In the genomic region with DNA sequence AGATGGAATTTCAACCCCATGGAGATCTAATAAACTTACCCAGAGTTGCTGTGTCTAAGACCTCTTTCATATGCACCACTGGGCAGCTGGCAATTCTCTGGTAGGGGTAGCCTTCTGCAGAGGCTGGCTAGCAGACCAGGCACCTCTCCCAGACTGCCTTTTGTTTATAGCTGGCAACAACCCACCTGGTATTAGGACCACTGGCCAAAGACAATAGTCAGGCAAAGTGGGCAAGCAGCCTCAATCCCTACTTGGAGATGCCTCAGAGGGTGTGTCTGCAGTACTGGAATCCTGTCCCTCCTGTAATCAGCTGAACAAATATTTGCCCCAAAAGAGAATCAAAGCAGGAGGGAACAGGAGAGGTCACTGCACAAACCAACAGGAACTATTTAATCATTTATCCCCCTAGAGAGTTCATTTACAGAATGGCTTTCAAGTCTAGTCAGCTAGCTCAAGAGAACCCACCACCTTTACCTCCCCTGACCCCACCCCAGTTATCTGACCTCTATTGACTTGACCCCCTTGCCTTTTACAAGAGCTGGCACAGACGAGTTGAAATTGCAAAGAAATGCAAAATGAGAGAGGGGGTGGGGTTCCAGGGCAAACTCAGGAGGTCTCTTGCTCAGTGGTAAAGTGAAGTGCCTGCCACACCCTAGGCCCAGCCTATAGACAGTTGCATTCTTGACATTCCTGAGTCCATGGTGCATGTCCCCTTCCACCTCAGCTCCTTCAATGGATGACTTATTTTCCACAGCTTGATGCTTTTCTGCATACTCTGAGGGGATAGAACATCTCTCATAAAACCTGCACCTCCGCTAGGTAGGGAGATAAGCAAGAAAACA, we compare ENCODE assay signal across 1 cellular context.
A peak's percentile ranks its signal among the peaks of the same experiment; 100 is the strongest.
TF ChIP-seq lines count a peak whose summit lies in the region.

No MANE protein-coding gene starts in this region.

TF ChIP-seq in HepG2, 621 proteins besides CTCF, POLR2A, EP300 and RAD21 (continued from another document and continues in another):
- TF ChIP-seq, protein P1, sequence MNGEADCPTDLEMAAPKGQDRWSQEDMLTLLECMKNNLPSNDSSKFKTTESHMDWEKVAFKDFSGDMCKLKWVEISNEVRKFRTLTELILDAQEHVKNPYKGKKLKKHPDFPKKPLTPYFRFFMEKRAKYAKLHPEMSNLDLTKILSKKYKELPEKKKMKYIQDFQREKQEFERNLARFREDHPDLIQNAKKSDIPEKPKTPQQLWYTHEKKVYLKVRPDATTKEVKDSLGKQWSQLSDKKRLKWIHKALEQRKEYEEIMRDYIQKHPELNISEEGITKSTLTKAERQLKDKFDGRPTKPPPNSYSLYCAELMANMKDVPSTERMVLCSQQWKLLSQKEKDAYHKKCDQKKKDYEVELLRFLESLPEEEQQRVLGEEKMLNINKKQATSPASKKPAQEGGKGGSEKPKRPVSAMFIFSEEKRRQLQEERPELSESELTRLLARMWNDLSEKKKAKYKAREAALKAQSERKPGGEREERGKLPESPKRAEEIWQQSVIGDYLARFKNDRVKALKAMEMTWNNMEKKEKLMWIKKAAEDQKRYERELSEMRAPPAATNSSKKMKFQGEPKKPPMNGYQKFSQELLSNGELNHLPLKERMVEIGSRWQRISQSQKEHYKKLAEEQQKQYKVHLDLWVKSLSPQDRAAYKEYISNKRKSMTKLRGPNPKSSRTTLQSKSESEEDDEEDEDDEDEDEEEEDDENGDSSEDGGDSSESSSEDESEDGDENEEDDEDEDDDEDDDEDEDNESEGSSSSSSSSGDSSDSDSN (CRISPR knock-in tag; IDR thresholded peaks at IDR 0.05): no peak; the same call in 1 of the 2 replicates
- TF ChIP-seq ZNF264 (CRISPR knock-in tag; IDR thresholded peaks at IDR 0.05): peak; percentile 94
- TF ChIP-seq HDAC6 (IDR thresholded peaks at IDR 0.05; ENCODE audit: low read depth, low read length): 0 out of 2 replicates have a peak, but pooled peaks have one; percentile 70
- no peak for TF ChIP-seq ZNF878 (CRISPR knock-in tag; IDR thresholded peaks at IDR 0.05)
- no peak for TF ChIP-seq TBP (CRISPR knock-in tag; IDR thresholded peaks at IDR 0.05)
- peak; percentile 84 for TF ChIP-seq ZBTB42 (CRISPR knock-in tag; IDR thresholded peaks at IDR 0.05)
- TF ChIP-seq REPIN1 (CRISPR knock-in tag; IDR thresholded peaks at IDR 0.05; ENCODE audit: borderline replicate concordance, low read depth): peak; percentile 86
- TF ChIP-seq ZFP36L1 (CRISPR knock-in tag; IDR thresholded peaks at IDR 0.05): no peak
- no peak for TF ChIP-seq CC2D1A (CRISPR knock-in tag; IDR thresholded peaks at IDR 0.05)
- peak; percentile 89; the same call in 1 of the 2 replicates for TF ChIP-seq SMAD9 (CRISPR knock-in tag; IDR thresholded peaks at IDR 0.05)
- peak; percentile 82 for TF ChIP-seq ZKSCAN8 (CRISPR knock-in tag; IDR thresholded peaks at IDR 0.05; ENCODE audit: borderline replicate concordance)
- TF ChIP-seq, protein P2, sequence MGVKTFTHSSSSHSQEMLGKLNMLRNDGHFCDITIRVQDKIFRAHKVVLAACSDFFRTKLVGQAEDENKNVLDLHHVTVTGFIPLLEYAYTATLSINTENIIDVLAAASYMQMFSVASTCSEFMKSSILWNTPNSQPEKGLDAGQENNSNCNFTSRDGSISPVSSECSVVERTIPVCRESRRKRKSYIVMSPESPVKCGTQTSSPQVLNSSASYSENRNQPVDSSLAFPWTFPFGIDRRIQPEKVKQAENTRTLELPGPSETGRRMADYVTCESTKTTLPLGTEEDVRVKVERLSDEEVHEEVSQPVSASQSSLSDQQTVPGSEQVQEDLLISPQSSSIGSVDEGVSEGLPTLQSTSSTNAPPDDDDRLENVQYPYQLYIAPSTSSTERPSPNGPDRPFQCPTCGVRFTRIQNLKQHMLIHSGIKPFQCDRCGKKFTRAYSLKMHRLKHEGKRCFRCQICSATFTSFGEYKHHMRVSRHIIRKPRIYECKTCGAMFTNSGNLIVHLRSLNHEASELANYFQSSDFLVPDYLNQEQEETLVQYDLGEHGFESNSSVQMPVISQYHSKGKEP (CRISPR knock-in tag; IDR thresholded peaks at IDR 0.05): no peak; the same call in 1 of the 2 replicates
- TF ChIP-seq ZNF232 (CRISPR knock-in tag; IDR thresholded peaks at IDR 0.05; ENCODE audit: borderline replicate concordance): peak; percentile 92; the same call in 1 of the 2 replicates
- peak; percentile 99 for TF ChIP-seq ISL2 (CRISPR knock-in tag; IDR thresholded peaks at IDR 0.05)
- no peak for TF ChIP-seq HOXA7 (CRISPR knock-in tag; IDR thresholded peaks at IDR 0.05)
- peak; percentile 99 for TF ChIP-seq FOXJ3 (CRISPR knock-in tag; IDR thresholded peaks at IDR 0.05; ENCODE audit: borderline replicate concordance)
- TF ChIP-seq, protein P3, sequence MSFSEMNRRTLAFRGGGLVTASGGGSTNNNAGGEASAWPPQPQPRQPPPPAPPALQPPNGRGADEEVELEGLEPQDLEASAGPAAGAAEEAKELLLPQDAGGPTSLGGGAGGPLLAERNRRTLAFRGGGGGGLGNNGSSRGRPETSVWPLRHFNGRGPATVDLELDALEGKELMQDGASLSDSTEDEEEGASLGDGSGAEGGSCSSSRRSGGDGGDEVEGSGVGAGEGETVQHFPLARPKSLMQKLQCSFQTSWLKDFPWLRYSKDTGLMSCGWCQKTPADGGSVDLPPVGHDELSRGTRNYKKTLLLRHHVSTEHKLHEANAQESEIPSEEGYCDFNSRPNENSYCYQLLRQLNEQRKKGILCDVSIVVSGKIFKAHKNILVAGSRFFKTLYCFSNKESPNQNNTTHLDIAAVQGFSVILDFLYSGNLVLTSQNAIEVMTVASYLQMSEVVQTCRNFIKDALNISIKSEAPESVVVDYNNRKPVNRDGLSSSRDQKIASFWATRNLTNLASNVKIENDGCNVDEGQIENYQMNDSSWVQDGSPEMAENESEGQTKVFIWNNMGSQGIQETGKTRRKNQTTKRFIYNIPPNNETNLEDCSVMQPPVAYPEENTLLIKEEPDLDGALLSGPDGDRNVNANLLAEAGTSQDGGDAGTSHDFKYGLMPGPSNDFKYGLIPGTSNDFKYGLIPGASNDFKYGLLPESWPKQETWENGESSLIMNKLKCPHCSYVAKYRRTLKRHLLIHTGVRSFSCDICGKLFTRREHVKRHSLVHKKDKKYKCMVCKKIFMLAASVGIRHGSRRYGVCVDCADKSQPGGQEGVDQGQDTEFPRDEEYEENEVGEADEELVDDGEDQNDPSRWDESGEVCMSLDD (CRISPR knock-in tag; IDR thresholded peaks at IDR 0.05; ENCODE audit: borderline replicate concordance): peak; percentile 89; the same call in 1 of the 2 replicates
- TF ChIP-seq AGO1 (IDR thresholded peaks at IDR 0.05; ENCODE audit: low read depth, low read length, poor library complexity, severe bottlenecking): no peak
- peak; percentile 29; the same call in 1 of the 2 replicates for TF ChIP-seq POLR2AphosphoS5 (IDR thresholded peaks at IDR 0.05; ENCODE audit: low read depth, low read length)
- no peak for TF ChIP-seq MATR3 (CRISPR knock-in tag; IDR thresholded peaks at IDR 0.05)
- peak; percentile 8; the same call in 1 of the 2 replicates for TF ChIP-seq ZKSCAN1 (IDR thresholded peaks at IDR 0.05; ENCODE audit: low read length)
- TF ChIP-seq SNAPC2 (CRISPR knock-in tag; IDR thresholded peaks at IDR 0.05): peak; percentile 71; the same call in 1 of the 2 replicates
- TF ChIP-seq ZBTB7A (CRISPR knock-in tag; IDR thresholded peaks at IDR 0.05): peak; percentile 80
- TF ChIP-seq, protein P4, sequence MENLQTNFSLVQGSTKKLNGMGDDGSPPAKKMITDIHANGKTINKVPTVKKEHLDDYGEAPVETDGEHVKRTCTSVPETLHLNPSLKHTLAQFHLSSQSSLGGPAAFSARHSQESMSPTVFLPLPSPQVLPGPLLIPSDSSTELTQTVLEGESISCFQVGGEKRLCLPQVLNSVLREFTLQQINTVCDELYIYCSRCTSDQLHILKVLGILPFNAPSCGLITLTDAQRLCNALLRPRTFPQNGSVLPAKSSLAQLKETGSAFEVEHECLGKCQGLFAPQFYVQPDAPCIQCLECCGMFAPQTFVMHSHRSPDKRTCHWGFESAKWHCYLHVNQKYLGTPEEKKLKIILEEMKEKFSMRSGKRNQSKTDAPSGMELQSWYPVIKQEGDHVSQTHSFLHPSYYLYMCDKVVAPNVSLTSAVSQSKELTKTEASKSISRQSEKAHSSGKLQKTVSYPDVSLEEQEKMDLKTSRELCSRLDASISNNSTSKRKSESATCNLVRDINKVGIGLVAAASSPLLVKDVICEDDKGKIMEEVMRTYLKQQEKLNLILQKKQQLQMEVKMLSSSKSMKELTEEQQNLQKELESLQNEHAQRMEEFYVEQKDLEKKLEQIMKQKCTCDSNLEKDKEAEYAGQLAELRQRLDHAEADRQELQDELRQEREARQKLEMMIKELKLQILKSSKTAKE (CRISPR knock-in tag; IDR thresholded peaks at IDR 0.05; ENCODE audit: borderline replicate concordance): peak; percentile 97
- TF ChIP-seq HHEX (CRISPR knock-in tag; IDR thresholded peaks at IDR 0.05): peak; percentile 91
- no peak; the same call in 1 of the 2 replicates for TF ChIP-seq ZNF441 (CRISPR knock-in tag; IDR thresholded peaks at IDR 0.05; ENCODE audit: borderline replicate concordance)
- TF ChIP-seq, protein P5, sequence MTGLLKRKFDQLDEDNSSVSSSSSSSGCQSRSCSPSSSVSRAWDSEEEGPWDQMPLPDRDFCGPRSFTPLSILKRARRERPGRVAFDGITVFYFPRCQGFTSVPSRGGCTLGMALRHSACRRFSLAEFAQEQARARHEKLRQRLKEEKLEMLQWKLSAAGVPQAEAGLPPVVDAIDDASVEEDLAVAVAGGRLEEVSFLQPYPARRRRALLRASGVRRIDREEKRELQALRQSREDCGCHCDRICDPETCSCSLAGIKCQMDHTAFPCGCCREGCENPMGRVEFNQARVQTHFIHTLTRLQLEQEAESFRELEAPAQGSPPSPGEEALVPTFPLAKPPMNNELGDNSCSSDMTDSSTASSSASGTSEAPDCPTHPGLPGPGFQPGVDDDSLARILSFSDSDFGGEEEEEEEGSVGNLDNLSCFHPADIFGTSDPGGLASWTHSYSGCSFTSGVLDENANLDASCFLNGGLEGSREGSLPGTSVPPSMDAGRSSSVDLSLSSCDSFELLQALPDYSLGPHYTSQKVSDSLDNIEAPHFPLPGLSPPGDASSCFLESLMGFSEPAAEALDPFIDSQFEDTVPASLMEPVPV (CRISPR knock-in tag; IDR thresholded peaks at IDR 0.05): no peak
- TF ChIP-seq, protein P6, sequence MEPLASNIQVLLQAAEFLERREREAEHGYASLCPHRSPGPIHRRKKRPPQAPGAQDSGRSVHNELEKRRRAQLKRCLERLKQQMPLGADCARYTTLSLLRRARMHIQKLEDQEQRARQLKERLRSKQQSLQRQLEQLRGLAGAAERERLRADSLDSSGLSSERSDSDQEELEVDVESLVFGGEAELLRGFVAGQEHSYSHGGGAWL (CRISPR knock-in tag; IDR thresholded peaks at IDR 0.05): no peak; the same call in 1 of the 2 replicates
- TF ChIP-seq, protein P7, sequence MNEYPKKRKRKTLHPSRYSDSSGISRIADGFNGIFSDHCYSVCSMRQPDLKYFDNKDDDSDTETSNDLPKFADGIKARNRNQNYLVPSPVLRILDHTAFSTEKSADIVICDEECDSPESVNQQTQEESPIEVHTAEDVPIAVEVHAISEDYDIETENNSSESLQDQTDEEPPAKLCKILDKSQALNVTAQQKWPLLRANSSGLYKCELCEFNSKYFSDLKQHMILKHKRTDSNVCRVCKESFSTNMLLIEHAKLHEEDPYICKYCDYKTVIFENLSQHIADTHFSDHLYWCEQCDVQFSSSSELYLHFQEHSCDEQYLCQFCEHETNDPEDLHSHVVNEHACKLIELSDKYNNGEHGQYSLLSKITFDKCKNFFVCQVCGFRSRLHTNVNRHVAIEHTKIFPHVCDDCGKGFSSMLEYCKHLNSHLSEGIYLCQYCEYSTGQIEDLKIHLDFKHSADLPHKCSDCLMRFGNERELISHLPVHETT (CRISPR knock-in tag; conservative IDR thresholded peaks at IDR 0.05): 0 out of 2 replicates have a peak, but pooled peaks have one; percentile 48
- TF ChIP-seq, protein P8, sequence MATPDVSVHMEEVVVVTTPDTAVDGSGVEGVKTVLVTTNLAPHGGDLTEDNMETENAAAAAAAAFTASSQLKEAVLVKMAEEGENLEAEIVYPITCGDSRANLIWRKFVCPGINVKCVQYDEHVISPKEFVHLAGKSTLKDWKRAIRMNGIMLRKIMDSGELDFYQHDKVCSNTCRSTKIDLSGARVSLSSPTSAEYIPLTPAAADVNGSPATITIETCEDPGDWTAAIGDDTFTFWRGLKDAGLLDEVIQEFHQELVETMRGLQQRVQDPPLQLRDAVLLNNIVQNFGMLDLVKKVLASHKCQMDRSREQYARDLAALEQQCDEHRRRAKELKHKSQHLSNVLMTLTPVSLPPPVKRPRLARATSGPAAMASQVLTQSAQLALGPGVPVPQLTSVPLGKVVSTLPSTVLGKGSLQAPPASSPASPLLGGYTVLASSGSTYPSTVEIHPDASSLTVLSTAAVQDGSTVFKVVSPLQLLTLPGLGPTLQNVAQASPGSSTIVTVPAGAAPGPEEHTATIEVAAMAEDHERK (CRISPR knock-in tag; IDR thresholded peaks at IDR 0.05; ENCODE audit: low read depth): 0 out of 2 replicates have a peak, but pooled peaks have one; percentile 42
- peak; percentile 93; the same call in 1 of the 2 replicates for TF ChIP-seq ZNF124 (CRISPR knock-in tag; IDR thresholded peaks at IDR 0.05)
- peak; percentile 66; the same call in 1 of the 2 replicates for TF ChIP-seq JUNB (CRISPR knock-in tag; IDR thresholded peaks at IDR 0.05; ENCODE audit: borderline replicate concordance)
- peak; percentile 30; the same call in 1 of the 2 replicates for TF ChIP-seq RFX3 (CRISPR knock-in tag; IDR thresholded peaks at IDR 0.05)
- peak; percentile 47 for TF ChIP-seq CEBPG (CRISPR knock-in tag; IDR thresholded peaks at IDR 0.05)
- TF ChIP-seq ZMYM4 (CRISPR knock-in tag; IDR thresholded peaks at IDR 0.05): peak; percentile 84; the same call in 1 of the 2 replicates
- peak; percentile 85 for TF ChIP-seq ZNF552 (CRISPR knock-in tag; IDR thresholded peaks at IDR 0.05; ENCODE audit: borderline replicate concordance)
- TF ChIP-seq NFYB (CRISPR knock-in tag; IDR thresholded peaks at IDR 0.05): no peak
- peak; percentile 94 for TF ChIP-seq IRF2 (CRISPR knock-in tag; IDR thresholded peaks at IDR 0.05)
- peak; percentile 49; the same call in 1 of the 2 replicates for TF ChIP-seq REL (CRISPR knock-in tag; conservative IDR thresholded peaks at IDR 0.05)
- peak; percentile 52; the same call in 1 of the 2 replicates for TF ChIP-seq SNAI1 (CRISPR knock-in tag; IDR thresholded peaks at IDR 0.05; ENCODE audit: borderline replicate concordance)
- no peak for TF ChIP-seq WIZ (CRISPR knock-in tag; IDR thresholded peaks at IDR 0.05)
- peak; percentile 22; the same call in 1 of the 2 replicates for TF ChIP-seq ZSCAN22 (CRISPR knock-in tag; IDR thresholded peaks at IDR 0.05)
- peak; percentile 60 for TF ChIP-seq FOXK2 (IDR thresholded peaks at IDR 0.05)
- 0 out of 2 replicates have a peak, but pooled peaks have one; percentile 4 for TF ChIP-seq ZNF749 (CRISPR knock-in tag; IDR thresholded peaks at IDR 0.05; ENCODE audit: borderline replicate concordance)
- 0 out of 2 replicates have a peak, but pooled peaks have one; percentile 26 for TF ChIP-seq ZNF83 (CRISPR knock-in tag; IDR thresholded peaks at IDR 0.05; ENCODE audit: borderline replicate concordance)
- no peak for TF ChIP-seq ZNF20 (CRISPR knock-in tag; IDR thresholded peaks at IDR 0.05)
- TF ChIP-seq, protein P9, sequence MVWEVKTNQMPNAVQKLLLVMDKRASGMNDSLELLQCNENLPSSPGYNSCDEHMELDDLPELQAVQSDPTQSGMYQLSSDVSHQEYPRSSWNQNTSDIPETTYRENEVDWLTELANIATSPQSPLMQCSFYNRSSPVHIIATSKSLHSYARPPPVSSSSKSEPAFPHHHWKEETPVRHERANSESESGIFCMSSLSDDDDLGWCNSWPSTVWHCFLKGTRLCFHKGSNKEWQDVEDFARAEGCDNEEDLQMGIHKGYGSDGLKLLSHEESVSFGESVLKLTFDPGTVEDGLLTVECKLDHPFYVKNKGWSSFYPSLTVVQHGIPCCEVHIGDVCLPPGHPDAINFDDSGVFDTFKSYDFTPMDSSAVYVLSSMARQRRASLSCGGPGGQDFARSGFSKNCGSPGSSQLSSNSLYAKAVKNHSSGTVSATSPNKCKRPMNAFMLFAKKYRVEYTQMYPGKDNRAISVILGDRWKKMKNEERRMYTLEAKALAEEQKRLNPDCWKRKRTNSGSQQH (CRISPR knock-in tag; IDR thresholded peaks at IDR 0.05; ENCODE audit: low read depth): no peak; the same call in 1 of the 2 replicates
